8 cellular contexts compared by ENCODE assay signal in genomic region chr6:41548098-41548840, GRCh38. TPM values are rescaled to one million over a fixed set of nuclear protein-coding genes. Genes with fewer than 3 reads are reported as not detected.
A peak's percentile ranks its signal among the peaks of the same experiment; 100 is the strongest.
DNase-seq lines count a peak whose midpoint lies in the region; ATAC-seq and TF ChIP-seq lines count a peak whose summit lies in the region.

No MANE protein-coding gene starts in this region.

- H2AK5ac ChIP-seq in mesendoderm (ENCODE audit: low read length): no peak overlapping the region

- H3K9ac ChIP-seq in mesendoderm (ENCODE audit: low read length) (peak overlapping the region; percentile 91), subcutaneous abdominal adipose tissue (ENCODE audit: low read length in 5 of 5) (peak overlapping the region in 4 of 5 donors; percentile 16 to 83 (median 68))

- H3K23ac ChIP-seq in mesendoderm (ENCODE audit: low read length): peak overlapping the region; percentile 90

- no peaks in the 10 kb centered on the region for H3K27me3 ChIP-seq in ascending aorta
- H3K27me3 ChIP-seq in mesendoderm (ENCODE audit: insufficient read depth, low read length, poor library complexity): peaks cover 11% of the 10 kb centered on the region
- peaks cover 0 to 12% (median 5%) of the 10 kb centered on the region in 5 donors for H3K27me3 ChIP-seq in subcutaneous abdominal adipose tissue (ENCODE audit: control insufficient read depth in 5 of 5, insufficient read depth in 4 of 5, low read length in 5 of 5)

- intact Hi-C loops in ascending aorta (cut with DNase I): no loop called here

- DNase-seq in activated CD4-positive, CD25-positive, alpha-beta regulatory T cell treated with anti-CD3 and anti-CD28 coated beads, Interleukin-2, amount 50 U/mL, for 72 hours: peak; percentile 49
- DNase-seq in ascending aorta (ENCODE audit: low spot score in 2 of 2): no peak
- no peak for DNase-seq in mesendoderm
- no peak for DNase-seq in GM19240 (ENCODE audit: insufficient read length, low spot score)
- no peak for DNase-seq in pons (ENCODE audit: low spot score)

- no peak overlapping the region for H4K5ac ChIP-seq in mesendoderm (ENCODE audit: low read length)

- peaks cover 11 to 17% of the 10 kb centered on the region in 2 donors for H3K4me1 ChIP-seq in ascending aorta
- peaks cover 34% of the 10 kb centered on the region for H3K4me1 ChIP-seq in mesendoderm (ENCODE audit: control insufficient read depth, low read depth, low read length)
- peaks cover 0 to 64% (median 54%) of the 10 kb centered on the region in 5 donors for H3K4me1 ChIP-seq in subcutaneous abdominal adipose tissue (ENCODE audit: control insufficient read depth in 5 of 5, insufficient read depth in 5 of 5, low read length in 5 of 5)

- ATAC-seq in activated CD4-positive, CD25-positive, alpha-beta regulatory T cell treated with anti-CD3 and anti-CD28 coated beads, Interleukin-2, amount 50 U/mL, for 24 hours: no peak
- no peak for ATAC-seq in esophagus mucosa

- H3K56ac ChIP-seq in mesendoderm (ENCODE audit: low read length): peak overlapping the region; percentile 94

- no peak overlapping the region for H2BK15ac ChIP-seq in mesendoderm (replicated peaks; ENCODE audit: low read depth)

- H3K4me3 ChIP-seq in ascending aorta (peak overlapping the region; percentile 75 to 95), mesendoderm (ENCODE audit: low read length) (peak overlapping the region; percentile 95), subcutaneous abdominal adipose tissue (ENCODE audit: low read depth in 1 of 5, low read length in 5 of 5) (peak overlapping the region; percentile 68 to 89 (median 78))

- peaks cover 27% of the 10 kb centered on the region for H3K79me1 ChIP-seq in mesendoderm (ENCODE audit: low read length)

- no peak overlapping the region for H2BK120ac ChIP-seq in mesendoderm (ENCODE audit: low read depth, low read length)

- peak overlapping the region; percentile 82 for H3K4ac ChIP-seq in mesendoderm (ENCODE audit: low read depth, low read length)

- H2BK5ac ChIP-seq in mesendoderm (ENCODE audit: low read length): no peak overlapping the region

- H3K18ac ChIP-seq in mesendoderm (ENCODE audit: low read length): peak overlapping the region; percentile 89

- H3K4me2 ChIP-seq in mesendoderm (ENCODE audit: low read length): peak overlapping the region; percentile 96

- no peak for TF ChIP-seq CTCF in ascending aorta (IDR thresholded peaks at IDR 0.05)

- peaks cover 31% of the 10 kb centered on the region for H3K79me2 ChIP-seq in mesendoderm (ENCODE audit: control insufficient read depth, insufficient read depth, low read length)

- peaks cover 13 to 14% of the 10 kb centered on the region in 2 donors for H3K36me3 ChIP-seq in ascending aorta
- H3K36me3 ChIP-seq in mesendoderm (ENCODE audit: control insufficient read depth, insufficient read depth, low read length): peaks cover 1% of the 10 kb centered on the region
- H3K36me3 ChIP-seq in subcutaneous abdominal adipose tissue (ENCODE audit: control insufficient read depth in 5 of 5, insufficient read depth in 5 of 5, low read length in 5 of 5): peaks cover 0 to 11% (median 10%) of the 10 kb centered on the region in 5 donors

- H3K27ac ChIP-seq in ascending aorta: no peak overlapping the region
- H3K27ac ChIP-seq in mesendoderm (ENCODE audit: low read depth, low read length): no peak overlapping the region
- no peak overlapping the region for H3K27ac ChIP-seq in subcutaneous abdominal adipose tissue (ENCODE audit: low read depth, low read length)

- WGBS in mesendoderm (ENCODE audit: extremely low coverage, insufficient coverage, low lambda C conversion rate): no CpG with 5 or more reads among the region's 50 CpGs

- H4K8ac ChIP-seq in mesendoderm (ENCODE audit: low read depth, low read length): no peak overlapping the region

- no peaks in the 10 kb centered on the region for H3K9me3 ChIP-seq in ascending aorta
- no peaks in the 10 kb centered on the region for H3K9me3 ChIP-seq in subcutaneous abdominal adipose tissue (ENCODE audit: control insufficient read depth in 5 of 5, low read length in 5 of 5)

RNA-seq across cellular contexts. Expression of gene FOXP4, which starts 2.1 kb away (rescaled TPM):
- total RNA-seq in ascending aorta (19.5 TPM), esophagus mucosa (12.0 TPM)
- 9.2 TPM for polyA plus RNA-seq in mesendoderm (2013, experiment 1 of 2)
- polyA plus RNA-seq in mesendoderm (2013, experiment 2 of 2): 8.4 TPM
